Comparison of ENCODE assay signal across 32 cellular contexts in genomic region chr18:78818961-78819360, GRCh38.
"Had no signal": no experiment of that assay in that cellular context is flagged by ENCODE, and none has a peak within 500 bp of the region (broad histone marks: within the 10 kb centered on the region; RNA-seq: fewer than 3 reads in every experiment).

No MANE protein-coding gene starts in this region.

- H3K4me1 ChIP-seq: adrenal gland, body of pancreas, breast epithelium, Peyer's patch, SJSA1 had no signal

- H3K27ac ChIP-seq: adrenal gland, body of pancreas, breast epithelium, KMS-11, Peyer's patch, SJSA1 had no signal

- H3K27me3 ChIP-seq: Peyer's patch, SJSA1 had no signal

- H3K36me3 Mint-ChIP-seq: activated naive CD4-positive, alpha-beta T cell treated with anti-CD3 and anti-CD28 coated beads, Interleukin-2, amount 50 U/mL, for 72 hours had no signal

- H3K4me3 Mint-ChIP-seq: activated CD4-positive, alpha-beta T cell treated with anti-CD3 and anti-CD28 coated beads, Interleukin-2, amount 10 ng/mL, durations not matched to agents 24 days and 14 days; activated CD8-positive, alpha-beta T cell treated with anti-CD3 and anti-CD28 coated beads for 36 hours; activated naive CD4-positive, alpha-beta T cell treated with anti-CD3 and anti-CD28 coated beads for 36 hours; activated T-cell treated with anti-CD3 and anti-CD28 coated beads, Interleukin-2, amount 50 U/mL, for 4 hours; activated T-helper 1 cell treated with anti-CD3 and anti-CD28 coated beads, Interleukin-12 subunit alpha, Interleukin-12 subunit beta, Interleukin-2, Interleukin-4 antibody, amounts not matched to agents 30 ng/mL and 10 ng/mL and 1 ng/mL, durations not matched to agents 14 hours and 24 hours and 36 hours; T-helper 1 cell treated with Interleukin-12 subunit alpha and Interleukin-12 subunit beta and Interleukin-4 antibody, amounts not matched to agents 30 μg/mL and 1 μg/mL, for 36 hours; T-helper 2 cell treated with Interferon-gamma antibody and Interleukin-4, amounts not matched to agents 5 μg/mL and 100 μg/mL, for 36 hours had no signal

- H3K9me3 ChIP-seq: adrenal gland, body of pancreas, breast epithelium, Peyer's patch, SK-N-SH had no signal

- H3K4me3 ChIP-seq: adrenal gland, body of pancreas, breast epithelium, Peyer's patch, SJSA1 had no signal

- H3K27ac Mint-ChIP-seq: activated CD4-positive, alpha-beta T cell treated with anti-CD3 and anti-CD28 coated beads, Interleukin-2, amount 10 ng/mL, durations not matched to agents 24 days and 14 days; activated CD8-positive, alpha-beta T cell treated with anti-CD3 and anti-CD28 coated beads for 36 hours; activated naive CD4-positive, alpha-beta T cell treated with anti-CD3 and anti-CD28 coated beads for 36 hours; activated naive CD4-positive, alpha-beta T cell treated with anti-CD3 and anti-CD28 coated beads, Interleukin-2, amount 50 U/mL, for 72 hours; activated T-helper 1 cell treated with anti-CD3 and anti-CD28 coated beads, Interleukin-12 subunit alpha, Interleukin-12 subunit beta, Interleukin-2, Interleukin-4 antibody, amounts not matched to agents 30 ng/mL and 10 ng/mL and 1 ng/mL, durations not matched to agents 14 hours and 24 hours and 36 hours; T-helper 1 cell treated with Interleukin-12 subunit alpha and Interleukin-12 subunit beta and Interleukin-4 antibody, amounts not matched to agents 30 μg/mL and 1 μg/mL, for 36 hours; T-helper 2 cell treated with Interferon-gamma antibody and Interleukin-4, amounts not matched to agents 5 μg/mL and 100 μg/mL, for 36 hours had no signal

- H3K36me3 ChIP-seq: adrenal gland, breast epithelium, Peyer's patch, SJSA1 had no signal

- H3K9me3 Mint-ChIP-seq: activated CD4-positive, alpha-beta T cell treated with anti-CD3 and anti-CD28 coated beads, Interleukin-2, amount 10 ng/mL, durations not matched to agents 24 days and 14 days; activated CD8-positive, alpha-beta T cell treated with anti-CD3 and anti-CD28 coated beads for 36 hours; activated naive CD4-positive, alpha-beta T cell treated with anti-CD3 and anti-CD28 coated beads for 36 hours; activated naive CD4-positive, alpha-beta T cell treated with anti-CD3 and anti-CD28 coated beads, Interleukin-2, amount 50 U/mL, for 72 hours; activated T-cell treated with anti-CD3 and anti-CD28 coated beads, Interleukin-2, amount 50 U/mL, for 4 hours; activated T-helper 1 cell treated with anti-CD3 and anti-CD28 coated beads, Interleukin-12 subunit alpha, Interleukin-12 subunit beta, Interleukin-2, Interleukin-4 antibody, amounts not matched to agents 30 ng/mL and 10 ng/mL and 1 ng/mL, durations not matched to agents 14 hours and 24 hours and 36 hours; T-helper 1 cell treated with Interleukin-12 subunit alpha and Interleukin-12 subunit beta and Interleukin-4 antibody, amounts not matched to agents 30 μg/mL and 1 μg/mL, for 36 hours; T-helper 2 cell treated with Interferon-gamma antibody and Interleukin-4, amounts not matched to agents 5 μg/mL and 100 μg/mL, for 36 hours had no signal

- H3K4me2 ChIP-seq: KMS-11, SK-N-SH had no signal

- DNase-seq: activated CD4-positive, alpha-beta T cell treated with anti-CD3 and anti-CD28 coated beads, Interleukin-2, amount 10 ng/mL, durations not matched to agents 24 days and 14 days; activated CD4-positive, alpha-beta T cell treated with anti-CD3 and anti-CD28 coated beads, Interleukin-2, amount 50 U/mL, for 4 hours; activated CD8-positive, alpha-beta memory T cell treated with anti-CD3 and anti-CD28 coated beads, Interleukin-2, amount 50 U/mL, for 4 hours; activated CD8-positive, alpha-beta T cell treated with anti-CD3 and anti-CD28 coated beads for 36 hours; activated gamma-delta T cell treated with Interleukin-2 at 50 U/mL for 16 hours; activated naive CD4-positive, alpha-beta T cell treated with anti-CD3 and anti-CD28 coated beads for 36 hours; activated T-cell treated with anti-CD3 and anti-CD28 coated beads for 4 hours; activated T-cell treated with anti-CD3 and anti-CD28 coated beads, Interleukin-2, amount 50 U/mL, for 4 hours; adrenal gland; body of pancreas; MM.1S; MV-4-11; NCI-H1092; NCI-H1436 treated with DMSO at 0.1 percent for 48 hours; NCI-H1694 treated with DMSO at 0.1 percent for 48 hours; NCI-H2029; NCI-H345; NCI-H526; NCI-H748 treated with DMSO at 0.1 percent for 48 hours; NK-92 treated with Interleukin-12 subunit alpha and Interleukin-12 subunit beta, amount 100 ng/mL, for 24 hours; PC-3; Peyer's patch; RPMI8226; SHP77 treated with DMSO at 0.1 percent for 48 hours; SK-N-SH had no signal

- H3K4me1 Mint-ChIP-seq: activated CD4-positive, alpha-beta T cell treated with anti-CD3 and anti-CD28 coated beads, Interleukin-2, amount 10 ng/mL, durations not matched to agents 24 days and 14 days had no signal

- H3K9ac ChIP-seq: KMS-11, SK-N-SH had no signal
